21 cellular contexts compared by ENCODE assay signal in the genomic region with DNA sequence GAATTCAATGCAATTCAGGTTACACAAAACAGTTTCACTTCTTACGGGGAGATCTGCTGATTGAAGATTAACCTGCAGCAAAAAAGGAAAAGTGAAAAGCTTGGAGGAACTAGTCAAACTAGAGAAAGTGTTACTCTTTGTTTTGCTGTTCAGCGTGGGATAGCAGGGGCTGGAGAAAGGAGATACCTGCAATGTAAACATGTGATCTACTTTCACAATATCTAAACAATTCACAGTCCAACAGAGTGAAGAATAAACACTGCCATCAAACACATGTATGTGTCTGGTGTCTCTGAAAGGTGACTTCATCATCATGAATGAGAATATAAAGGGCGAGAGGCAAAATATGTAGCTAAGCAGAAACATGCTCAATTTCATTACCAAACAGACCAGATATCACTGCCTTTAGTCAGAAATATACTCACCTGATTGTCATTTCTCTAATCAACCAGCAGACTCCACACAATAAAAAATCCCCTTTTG. TPM values are rescaled to one million over a fixed set of nuclear protein-coding genes. Genes with fewer than 3 reads are reported as not detected.
DNase-seq lines count a peak whose midpoint lies in the region; ATAC-seq, FAIRE-seq and TF ChIP-seq lines count a peak whose summit lies in the region.
"Had no signal": no experiment of that assay in that cellular context is flagged by ENCODE, and none has a peak within 500 bp of the region (broad histone marks: within the 10 kb centered on the region; RNA-seq: fewer than 3 reads in every experiment).

No MANE protein-coding gene starts in this region.

- H3K27ac ChIP-seq in HEK293 (ENCODE audit: extremely low read depth, low read depth, low read length) (no peak overlapping the region), body of pancreas (peak overlapping the region in 3 of 4 donors; percentile 22 to 32 (median 25))

- H3K4me3 ChIP-seq in HEK293 (ENCODE audit: low read depth, low read length) (no peak overlapping the region), body of pancreas (no peak overlapping the region), neuron (ENCODE audit: low read length) (no peak overlapping the region)
- H3K4me3 ChIP-seq: smooth muscle cell had no signal

- peak; percentile 91 for FAIRE-seq in GM12891 (lab: Jason Lieb, UNC)
- FAIRE-seq: endometrium, frontal cortex had no signal

- H3K36me3 ChIP-seq in HEK293 (ENCODE audit: control insufficient read depth in 2 of 2, insufficient read depth in 1 of 2, low read length in 2 of 2) (no peaks in the 10 kb centered on the region), body of pancreas (replicated peaks in 1 of 2; ENCODE audit: insufficient read depth in 1 of 2, low read depth in 2 of 2) (no peaks in the 10 kb centered on the region), neuron (ENCODE audit: insufficient read depth, low read length) (no peaks in the 10 kb centered on the region)

- POLR2A ChIA-PET in HEK293 (lab: Yijun Ruan, JAX) (no interaction called here), HEK293T (lab: Yijun Ruan, JAX) (no interaction called here)

- H2AFZ ChIP-seq in neuron (ENCODE audit: low read depth, low read length): peak overlapping the region; percentile 78

- intact Hi-C loops in body of pancreas (cut with DNase I): no loop called here

- H3K27me3 ChIP-seq in body of pancreas: no peaks in the 10 kb centered on the region
- H3K27me3 ChIP-seq in neuron (ENCODE audit: insufficient read depth, low read length): no peaks in the 10 kb centered on the region

- CTCF ChIA-PET in HEK293 (lab: Yijun Ruan, JAX) (interaction anchor here (0.6 to 2.0 kb wide), 4 partner anchors 9 to 273 kb away, joined by 3 to 7 read pairs (median 3); no protein-coding TSS in a partner anchor), HEK293T (lab: Yijun Ruan, JAX) (interaction anchor here (1.6 kb wide), 1 partner anchor 10 kb away, joined by 3 read pairs; no protein-coding TSS in a partner anchor)

- WGBS in body of pancreas, 2 donors: 21 to 29% methylated on average over 3 of the region's 3 CpGs

- TF ChIP-seq CTCF in HEK293 (tag by site-specific recombination; IDR thresholded peaks at IDR 0.05): no peak
- TF ChIP-seq CTCF in body of pancreas (IDR thresholded peaks at IDR 0.05): no peak

- ATAC-seq in body of pancreas (peak; percentile 24), GM19351 (IDR thresholded peaks at IDR 0.05; ENCODE audit: unreplicated experiment) (no peak)
- ATAC-seq: stimulated activated naive CD8-positive, alpha-beta T cell treated with anti-CD3 and anti-CD28 coated beads, Interleukin-15, Interleukin-2, amounts not matched to agents 100 U/mL and 50 U/mL, for 24 hours had no signal

- TF ChIP-seq POLR2A in GM12891 (IDR thresholded peaks at IDR 0.05; ENCODE audit: low read depth, low read length): no peak
- TF ChIP-seq POLR2A in body of pancreas (IDR thresholded peaks at IDR 0.05): no peak

- H3K9me3 ChIP-seq in HEK293 (ENCODE audit: control insufficient read depth, insufficient read depth, low read depth, low read length): no peaks in the 10 kb centered on the region
- no peaks in the 10 kb centered on the region for H3K9me3 ChIP-seq in body of pancreas
- H3K9me3 ChIP-seq in neuron (ENCODE audit: low read length): no peaks in the 10 kb centered on the region

- H3K4me1 ChIP-seq in HEK293 (ENCODE audit: control insufficient read depth, insufficient read depth, low read length) (no peaks in the 10 kb centered on the region), body of pancreas (peaks cover 24% of the 10 kb centered on the region), neuron (ENCODE audit: insufficient read depth, low read length) (peaks cover 2% of the 10 kb centered on the region)

- DNase-seq in GM12891 (ENCODE audit: insufficient read length, low spot score) (no peak), body of pancreas (no peak), HEK293T (ENCODE audit: extremely low spot score) (no peak), NOMO-1 (lab: John Stamatoyannopoulos, UW; ENCODE audit: unreplicated experiment in 2 of 2) (no peak)
- DNase-seq: activated CD4-positive, alpha-beta T cell treated with anti-CD3 and anti-CD28 coated beads for 48 hours; activated T-cell treated with anti-CD3 and anti-CD28 coated beads, Interleukin-2, amount 50 U/mL, for 24 hours; DMS79 treated with DMSO at 0.1 percent for 48 hours; mesenchymal stem cell; NCI-H2171; NK-92 treated with Interleukin-12 subunit alpha and Interleukin-12 subunit beta, amount 100 ng/mL, for 24 hours; nucleus accumbens; SHP77; stimulated activated naive CD8-positive, alpha-beta T cell treated with anti-CD3 and anti-CD28 coated beads, Interleukin-15, Interleukin-2, amounts not matched to agents 100 U/mL and 50 U/mL, for 24 hours had no signal

TF ChIP-seq in GM12891, 5 proteins besides CTCF, POLR2A, EP300 and RAD21:
- TF ChIP-seq POLR2AphosphoS5 (IDR thresholded peaks at IDR 0.05; ENCODE audit: low read depth, low read length) (no peak), SPI1 (IDR thresholded peaks at IDR 0.05; ENCODE audit: low read depth, low read length) (no peak), PAX5 (IDR thresholded peaks at IDR 0.05; ENCODE audit: insufficient read depth, low read length, severe bottlenecking) (no peak), POU2F2 (IDR thresholded peaks at IDR 0.05; ENCODE audit: low read depth, low read length) (no peak), TAF1 (IDR thresholded peaks at IDR 0.05; ENCODE audit: low read depth, low read length) (no peak)

TF ChIP-seq in HEK293, 187 proteins besides CTCF, POLR2A, EP300 and RAD21:
- TF ChIP-seq OSR2 (tag by site-specific recombination; IDR thresholded peaks at IDR 0.05): no peak
- TF ChIP-seq PRDM1 (tag by site-specific recombination; IDR thresholded peaks at IDR 0.05): 0 out of 2 replicates have a peak, but pooled peaks have one; percentile 19

TF ChIP-seq in HEK293T, 16 proteins besides CTCF, POLR2A, EP300 and RAD21:
- no peak for TF ChIP-seq ARNT (IDR thresholded peaks at IDR 0.05)
- TF ChIP-seq TARDBP (IDR thresholded peaks at IDR 0.05): no peak
- TF ChIP-seq, protein P1, sequence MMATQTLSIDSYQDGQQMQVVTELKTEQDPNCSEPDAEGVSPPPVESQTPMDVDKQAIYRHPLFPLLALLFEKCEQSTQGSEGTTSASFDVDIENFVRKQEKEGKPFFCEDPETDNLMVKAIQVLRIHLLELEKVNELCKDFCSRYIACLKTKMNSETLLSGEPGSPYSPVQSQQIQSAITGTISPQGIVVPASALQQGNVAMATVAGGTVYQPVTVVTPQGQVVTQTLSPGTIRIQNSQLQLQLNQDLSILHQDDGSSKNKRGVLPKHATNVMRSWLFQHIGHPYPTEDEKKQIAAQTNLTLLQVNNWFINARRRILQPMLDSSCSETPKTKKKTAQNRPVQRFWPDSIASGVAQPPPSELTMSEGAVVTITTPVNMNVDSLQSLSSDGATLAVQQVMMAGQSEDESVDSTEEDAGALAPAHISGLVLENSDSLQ (IDR thresholded peaks at IDR 0.05): no peak
- TF ChIP-seq FOXA1 (IDR thresholded peaks at IDR 0.05): no peak
- no peak for TF ChIP-seq SUZ12 (IDR thresholded peaks at IDR 0.05)
- TF ChIP-seq ELF4 (IDR thresholded peaks at IDR 0.05): no peak
- TF ChIP-seq BHLHE40 (IDR thresholded peaks at IDR 0.05; ENCODE audit: borderline replicate concordance): no peak
- no peak for TF ChIP-seq L3MBTL2 (conservative IDR thresholded peaks at IDR 0.05)
- no peak for TF ChIP-seq HDGF (IDR thresholded peaks at IDR 0.05; ENCODE audit: borderline replicate concordance)
- no peak for TF ChIP-seq FOXM1 (IDR thresholded peaks at IDR 0.05; ENCODE audit: borderline replicate concordance)
- TF ChIP-seq SP1 (IDR thresholded peaks at IDR 0.05): no peak
- no peak for TF ChIP-seq FOXK2 (IDR thresholded peaks at IDR 0.05)
- no peak for TF ChIP-seq NFRKB (IDR thresholded peaks at IDR 0.05)
- no peak for TF ChIP-seq CTBP1 (IDR thresholded peaks at IDR 0.05; ENCODE audit: borderline replicate concordance)
- no peak for TF ChIP-seq LEF1 (IDR thresholded peaks at IDR 0.05; ENCODE audit: borderline replicate concordance)

RNA-seq across cellular contexts. Expression of a gene that starts 26.4 kb away (rescaled TPM):
- polyA plus RNA-seq in GM12891 (2012; ENCODE audit: low read depth, missing spikeins): 1.7 TPM
- total RNA-seq in body of pancreas: 1 to 10 TPM; 1.0 to 1.6 TPM

RNA-seq across cellular contexts. Expression of a gene that starts 26.5 kb away (rescaled TPM):
- polyA plus RNA-seq in GM12891 (2012; ENCODE audit: low read depth, missing spikeins): 0.76 TPM
- 1 to 10 TPM in 1 of 2 donors, under 1 TPM in 1; 0.33 to 1.8 TPM for total RNA-seq in body of pancreas
- total RNA-seq: chondrocyte had no signal
- polyA plus RNA-seq: BJ had no signal
